Comparison of ENCODE assay signal across 9 cellular contexts in the genomic region with DNA sequence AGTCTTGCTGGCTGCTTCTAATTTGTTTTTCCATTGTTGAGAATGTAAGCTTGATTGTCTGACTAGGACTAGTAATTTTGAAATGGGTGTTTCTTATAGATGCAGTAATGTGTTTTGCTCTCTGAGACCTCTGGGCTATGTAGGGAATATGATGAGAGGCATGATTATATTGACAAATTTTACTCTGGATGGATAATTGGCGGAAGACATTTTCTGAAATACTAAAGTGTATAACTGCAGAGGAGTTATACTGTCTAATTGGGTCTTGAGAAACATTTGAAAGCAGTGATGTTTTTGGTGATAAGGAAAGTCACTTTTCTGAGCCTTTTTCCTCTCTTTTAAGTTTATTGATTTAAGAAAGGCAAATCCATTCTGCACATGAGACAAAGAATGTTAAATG. TPM values are rescaled to one million over a fixed set of nuclear protein-coding genes. Genes with fewer than 3 reads are reported as not detected.
A peak's percentile ranks its signal among the peaks of the same experiment; 100 is the strongest.
DNase-seq lines count a peak whose midpoint lies in the region; ATAC-seq and TF ChIP-seq lines count a peak whose summit lies in the region.
"Had no signal": no experiment of that assay in that cellular context is flagged by ENCODE, and none has a peak within 500 bp of the region (broad histone marks: within the 10 kb centered on the region; RNA-seq: fewer than 3 reads in every experiment).

No MANE protein-coding gene starts in this region.

- CTCF ChIA-PET in HCT116 (lab: Charles Lee): no interaction called here

- H3K4me3 Mint-ChIP-seq in activated naive CD8-positive, alpha-beta T cell treated with anti-CD3 and anti-CD28 coated beads, Interleukin-2, amount 10 ng/mL, durations not matched to agents 7 days and 5 days: peak overlapping the region; percentile 94

- no peak for ATAC-seq in HCT116
- no peak for ATAC-seq in activated naive CD8-positive, alpha-beta T cell treated with anti-CD3 and anti-CD28 coated beads, Interleukin-2, amount 10 ng/mL, durations not matched to agents 7 days and 5 days (ENCODE audit: low read depth)
- ATAC-seq in HG03469 (IDR thresholded peaks at IDR 0.05; ENCODE audit: unreplicated experiment): no peak
- ATAC-seq in HG03159 (IDR thresholded peaks at IDR 0.05; ENCODE audit: unreplicated experiment): no peak
- no peak for ATAC-seq in HG03196 (IDR thresholded peaks at IDR 0.05; ENCODE audit: unreplicated experiment)

- peaks cover 19 to 44% (median 28%) of the 10 kb centered on the region in 10 experiments; a peak in 19 of 20 replicates for H3K4me1 ChIP-seq in BLaER1 treated with 17β-estradiol and CSF1 and Interleukin-3, amounts not matched to agents 10 nM and 100 nM
- H3K4me1 ChIP-seq in HCT116 (ENCODE audit: control insufficient read depth in 1 of 2, insufficient read depth in 2 of 2, low read length in 2 of 2): peaks cover 3 to 17% of the 10 kb centered on the region in 2 experiments; a peak in 3 of 4 replicates
- peaks cover 21% of the 10 kb centered on the region for H3K4me1 ChIP-seq in mesodermal cell (ENCODE audit: control insufficient read depth, insufficient read depth, low read length, poor library complexity, severe bottlenecking)

- peaks cover 31% of the 10 kb centered on the region for H3K4me1 Mint-ChIP-seq in activated naive CD8-positive, alpha-beta T cell treated with anti-CD3 and anti-CD28 coated beads, Interleukin-2, amount 10 ng/mL, durations not matched to agents 7 days and 5 days

- BruUV-seq in HCT116 (replicated peaks; lab: Mats Ljungman, UMichigan): no TSS peak

- no peaks in the 10 kb centered on the region for H3K9me2 ChIP-seq in HCT116 (ENCODE audit: insufficient read depth)

- H3K27ac ChIP-seq in BLaER1 treated with 17β-estradiol and CSF1 and Interleukin-3, amounts not matched to agents 10 nM and 100 nM: peak overlapping the region in 1 of 11 experiments; percentile 99; a peak in 1 of 22 replicates
- H3K27ac ChIP-seq in HCT116 (ENCODE audit: low read depth, low read length): no peak overlapping the region
- H3K27ac ChIP-seq in mesodermal cell (ENCODE audit: low read depth, low read length, severe bottlenecking): no peak overlapping the region

- H3K4me2 ChIP-seq in BLaER1 treated with 17β-estradiol and CSF1 and Interleukin-3, amounts not matched to agents 10 nM and 100 nM: peak overlapping the region; percentile 75 to 96 (median 90)
- peak overlapping the region; percentile 74 for H3K4me2 ChIP-seq in HCT116 (ENCODE audit: low read length)

- intact Hi-C loops in HCT116 (cut with micrococcal nuclease): no loop called here

- no peak overlapping the region for H3K27ac Mint-ChIP-seq in activated naive CD8-positive, alpha-beta T cell treated with anti-CD3 and anti-CD28 coated beads, Interleukin-2, amount 10 ng/mL, durations not matched to agents 7 days and 5 days

- H3K9me3 Mint-ChIP-seq in activated naive CD8-positive, alpha-beta T cell treated with anti-CD3 and anti-CD28 coated beads, Interleukin-2, amount 10 ng/mL, durations not matched to agents 7 days and 5 days: no peaks in the 10 kb centered on the region

- H3K27me3 ChIP-seq in BLaER1 treated with 17β-estradiol and CSF1 and Interleukin-3, amounts not matched to agents 10 nM and 100 nM: no peaks in the 10 kb centered on the region
- no peaks in the 10 kb centered on the region for H3K27me3 ChIP-seq in HCT116 (ENCODE audit: insufficient read depth, low read length)

- no peaks in the 10 kb centered on the region for H3K27me3 Mint-ChIP-seq in activated naive CD8-positive, alpha-beta T cell treated with anti-CD3 and anti-CD28 coated beads, Interleukin-2, amount 10 ng/mL, durations not matched to agents 7 days and 5 days

- DNase-seq in HCT116 (ENCODE audit: low read depth, low spot score) (no peak), NCI-H1930 (lab: John Stamatoyannopoulos, UW) (no peak)
- no peak for DNase-seq in activated naive CD8-positive, alpha-beta T cell treated with anti-CD3 and anti-CD28 coated beads, Interleukin-2, amount 10 ng/mL, durations not matched to agents 7 days and 5 days
- DNase-seq: effector CD8-positive, alpha-beta T cell had no signal

- WGBS in mesodermal cell (ENCODE audit: insufficient coverage in 2 of 2), 2 experiments: 80 to 89% methylated on average over 1 of the region's 1 CpG

- H3K36me3 ChIP-seq in BLaER1 treated with 17β-estradiol and CSF1 and Interleukin-3, amounts not matched to agents 10 nM and 100 nM: no peaks in the 10 kb centered on the region
- no peaks in the 10 kb centered on the region for H3K36me3 ChIP-seq in HCT116 (ENCODE audit: control insufficient read depth in 1 of 2, insufficient read depth in 2 of 2, low read length in 2 of 2)
- H3K36me3 ChIP-seq in mesodermal cell (ENCODE audit: control insufficient read depth, insufficient read depth, low read length): no peaks in the 10 kb centered on the region

- H3K36me3 Mint-ChIP-seq in activated naive CD8-positive, alpha-beta T cell treated with anti-CD3 and anti-CD28 coated beads, Interleukin-2, amount 10 ng/mL, durations not matched to agents 7 days and 5 days: peaks cover 2% of the 10 kb centered on the region

- H3K9ac ChIP-seq in BLaER1 treated with 17β-estradiol and CSF1 and Interleukin-3, amounts not matched to agents 10 nM and 100 nM: peak overlapping the region; percentile 93 to 99 (median 96); a peak in 18 of 22 replicates
- no peak overlapping the region for H3K9ac ChIP-seq in HCT116 (ENCODE audit: low read length)

- POLR2A ChIA-PET in HCT116 (lab: Charles Lee): no interaction called here
- POLR2A ChIA-PET in activated naive CD8-positive, alpha-beta T cell treated with anti-CD3 and anti-CD28 coated beads, Interleukin-2, amount 10 ng/mL, durations not matched to agents 7 days and 5 days (lab: Charles Lee): interaction anchor here (1.4 kb wide), 1 partner anchor 131 kb away, joined by 5 read pairs; a partner anchor contains a TSS

- no peak overlapping the region for H2AFZ ChIP-seq in HCT116 (ENCODE audit: low read depth, low read length, poor library complexity, severe bottlenecking)

- peaks cover 65% of the 10 kb centered on the region for H3K79me2 ChIP-seq in HCT116 (ENCODE audit: insufficient read depth, low read length)

- no peak for TF ChIP-seq CTCF in HCT116 (IDR thresholded peaks at IDR 0.05 in 2 of 3, conservative IDR thresholded peaks at IDR 0.05 in 1 of 3; ENCODE audit: borderline replicate concordance in 1 of 3, insufficient read depth in 1 of 3, low read depth in 2 of 3, low read length in 2 of 3)

- peak overlapping the region; percentile 71 to 96 (median 80); a peak in 17 of 20 replicates for H3K4me3 ChIP-seq in BLaER1 treated with 17β-estradiol and CSF1 and Interleukin-3, amounts not matched to agents 10 nM and 100 nM
- H3K4me3 ChIP-seq in HCT116 (replicated peaks in 1 of 2; ENCODE audit: low read depth in 1 of 2, low read length in 2 of 2) (peak overlapping the region in 1 of 2 experiments; percentile 89; a peak in 1 of 4 replicates), mesodermal cell (ENCODE audit: extremely low read depth, insufficient read depth, low read length, poor library complexity, severe bottlenecking) (peak overlapping the region; percentile 94)

- no peak for TF ChIP-seq POLR2A in HCT116 (IDR thresholded peaks at IDR 0.05; ENCODE audit: borderline replicate concordance, extremely low read depth, insufficient read depth, insufficient read length)

- H3K9me3 ChIP-seq in BLaER1 treated with 17β-estradiol and CSF1 and Interleukin-3, amounts not matched to agents 10 nM and 100 nM (replicated peaks in 1 of 11): no peaks in the 10 kb centered on the region
- H3K9me3 ChIP-seq in HCT116 (ENCODE audit: control insufficient read depth in 1 of 2, insufficient read depth in 1 of 2, low read depth in 1 of 2, low read length in 2 of 2): no peaks in the 10 kb centered on the region
- no peaks in the 10 kb centered on the region for H3K9me3 ChIP-seq in mesodermal cell (ENCODE audit: control insufficient read depth, low read length)

- H4K20me1 ChIP-seq in BLaER1 treated with 17β-estradiol and CSF1 and Interleukin-3, amounts not matched to agents 10 nM and 100 nM: peaks cover 0 to 59% (median 44%) of the 10 kb centered on the region in 11 experiments; a peak in 17 of 22 replicates
- H4K20me1 ChIP-seq in HCT116 (ENCODE audit: insufficient read depth): peaks cover 24% of the 10 kb centered on the region; the same call in 1 of the 2 replicates

- RAD21 ChIA-PET in HCT116 (lab: Charles Lee; ENCODE audit: low non-redundant PET in 1 of 2, low total read pairs in 2 of 2, uncharacterized antibody in 2 of 2, unreplicated experiment in 2 of 2): no interaction called here

- TF ChIP-seq RAD21 in HCT116 (IDR thresholded peaks at IDR 0.05; ENCODE audit: low read depth): no peak

TF ChIP-seq in HCT116, 20 proteins besides CTCF, POLR2A, EP300 and RAD21:
- no peak for TF ChIP-seq FOSL1 (IDR thresholded peaks at IDR 0.05; ENCODE audit: low read depth)
- TF ChIP-seq, protein P1, sequence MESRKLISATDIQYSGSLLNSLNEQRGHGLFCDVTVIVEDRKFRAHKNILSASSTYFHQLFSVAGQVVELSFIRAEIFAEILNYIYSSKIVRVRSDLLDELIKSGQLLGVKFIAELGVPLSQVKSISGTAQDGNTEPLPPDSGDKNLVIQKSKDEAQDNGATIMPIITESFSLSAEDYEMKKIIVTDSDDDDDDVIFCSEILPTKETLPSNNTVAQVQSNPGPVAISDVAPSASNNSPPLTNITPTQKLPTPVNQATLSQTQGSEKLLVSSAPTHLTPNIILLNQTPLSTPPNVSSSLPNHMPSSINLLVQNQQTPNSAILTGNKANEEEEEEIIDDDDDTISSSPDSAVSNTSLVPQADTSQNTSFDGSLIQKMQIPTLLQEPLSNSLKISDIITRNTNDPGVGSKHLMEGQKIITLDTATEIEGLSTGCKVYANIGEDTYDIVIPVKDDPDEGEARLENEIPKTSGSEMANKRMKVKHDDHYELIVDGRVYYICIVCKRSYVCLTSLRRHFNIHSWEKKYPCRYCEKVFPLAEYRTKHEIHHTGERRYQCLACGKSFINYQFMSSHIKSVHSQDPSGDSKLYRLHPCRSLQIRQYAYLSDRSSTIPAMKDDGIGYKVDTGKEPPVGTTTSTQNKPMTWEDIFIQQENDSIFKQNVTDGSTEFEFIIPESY (IDR thresholded peaks at IDR 0.05; ENCODE audit: extremely low read depth, insufficient replicate concordance, low read length): no peak
- no peak for TF ChIP-seq SRF (IDR thresholded peaks at IDR 0.05; ENCODE audit: low read depth)

RNA-seq across cellular contexts. Expression of a gene that starts 1.8 kb away (rescaled TPM):
- 69.1 TPM for total RNA-seq in HCT116 (2021; ENCODE audit: unreplicated experiment)
- polyA plus RNA-seq in HCT116 (2012): 34.9 and 42.5 TPM in 2 replicates
- 10 to 100 TPM; 51.3 to 56.2 TPM for total RNA-seq in activated naive CD8-positive, alpha-beta T cell treated with anti-CD3 and anti-CD28 coated beads, Interleukin-2, amount 10 ng/mL, durations not matched to agents 7 days and 5 days
- 63.5 TPM for polyA plus RNA-seq in mesodermal cell (2013, experiment 1 of 2)
- polyA plus RNA-seq in mesodermal cell (2013, experiment 2 of 2): 65.7 TPM
